In genomic region chr6:36977470-36977941, GRCh38 we compare ENCODE assay signal across 1 cellular context.
TF ChIP-seq lines count a peak whose summit lies in the region.

No MANE protein-coding gene starts in this region.

TF ChIP-seq in WTC11, 78 proteins besides CTCF, POLR2A, EP300 and RAD21 (continued from another document):
- TF ChIP-seq, protein P1, sequence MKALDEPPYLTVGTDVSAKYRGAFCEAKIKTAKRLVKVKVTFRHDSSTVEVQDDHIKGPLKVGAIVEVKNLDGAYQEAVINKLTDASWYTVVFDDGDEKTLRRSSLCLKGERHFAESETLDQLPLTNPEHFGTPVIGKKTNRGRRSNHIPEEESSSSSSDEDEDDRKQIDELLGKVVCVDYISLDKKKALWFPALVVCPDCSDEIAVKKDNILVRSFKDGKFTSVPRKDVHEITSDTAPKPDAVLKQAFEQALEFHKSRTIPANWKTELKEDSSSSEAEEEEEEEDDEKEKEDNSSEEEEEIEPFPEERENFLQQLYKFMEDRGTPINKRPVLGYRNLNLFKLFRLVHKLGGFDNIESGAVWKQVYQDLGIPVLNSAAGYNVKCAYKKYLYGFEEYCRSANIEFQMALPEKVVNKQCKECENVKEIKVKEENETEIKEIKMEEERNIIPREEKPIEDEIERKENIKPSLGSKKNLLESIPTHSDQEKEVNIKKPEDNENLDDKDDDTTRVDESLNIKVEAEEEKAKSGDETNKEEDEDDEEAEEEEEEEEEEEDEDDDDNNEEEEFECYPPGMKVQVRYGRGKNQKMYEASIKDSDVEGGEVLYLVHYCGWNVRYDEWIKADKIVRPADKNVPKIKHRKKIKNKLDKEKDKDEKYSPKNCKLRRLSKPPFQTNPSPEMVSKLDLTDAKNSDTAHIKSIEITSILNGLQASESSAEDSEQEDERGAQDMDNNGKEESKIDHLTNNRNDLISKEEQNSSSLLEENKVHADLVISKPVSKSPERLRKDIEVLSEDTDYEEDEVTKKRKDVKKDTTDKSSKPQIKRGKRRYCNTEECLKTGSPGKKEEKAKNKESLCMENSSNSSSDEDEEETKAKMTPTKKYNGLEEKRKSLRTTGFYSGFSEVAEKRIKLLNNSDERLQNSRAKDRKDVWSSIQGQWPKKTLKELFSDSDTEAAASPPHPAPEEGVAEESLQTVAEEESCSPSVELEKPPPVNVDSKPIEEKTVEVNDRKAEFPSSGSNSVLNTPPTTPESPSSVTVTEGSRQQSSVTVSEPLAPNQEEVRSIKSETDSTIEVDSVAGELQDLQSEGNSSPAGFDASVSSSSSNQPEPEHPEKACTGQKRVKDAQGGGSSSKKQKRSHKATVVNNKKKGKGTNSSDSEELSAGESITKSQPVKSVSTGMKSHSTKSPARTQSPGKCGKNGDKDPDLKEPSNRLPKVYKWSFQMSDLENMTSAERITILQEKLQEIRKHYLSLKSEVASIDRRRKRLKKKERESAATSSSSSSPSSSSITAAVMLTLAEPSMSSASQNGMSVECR (CRISPR knock-in tag; IDR thresholded peaks at IDR 0.05; ENCODE audit: borderline replicate concordance) = no peak
